17 cellular contexts compared by ENCODE assay signal in the genomic region with DNA sequence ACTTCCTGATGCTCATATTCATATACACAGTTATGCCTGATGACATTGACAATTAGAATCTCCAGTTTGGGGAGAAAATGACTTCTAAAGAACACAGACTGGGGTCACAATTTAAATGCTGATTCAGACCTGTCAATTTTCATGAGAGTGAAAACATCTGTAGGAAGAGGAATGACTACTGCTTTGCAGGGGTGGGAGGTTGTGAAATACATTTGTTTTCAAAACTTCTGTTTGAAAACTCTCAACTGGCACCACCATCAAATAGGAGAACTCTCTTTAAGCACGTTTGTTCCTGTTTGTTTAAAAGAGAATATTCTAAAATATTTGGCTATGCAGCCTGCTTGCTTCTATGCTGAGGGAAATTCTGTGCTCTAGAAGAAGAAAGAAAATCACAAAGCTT.
"Had no signal": no experiment of that assay in that cellular context is flagged by ENCODE, and none has a peak within 500 bp of the region (broad histone marks: within the 10 kb centered on the region; RNA-seq: fewer than 3 reads in every experiment).

No MANE protein-coding gene starts in this region.

- H3K27me3 ChIP-seq: neural progenitor cell, ovary, sigmoid colon, thyroid gland had no signal

- H3K36me3 Mint-ChIP-seq: activated naive CD8-positive, alpha-beta T cell; naive B cell; neural progenitor cell; stimulated activated naive B cell treated with anti-CD40 and anti-IgM and Interleukin-4, amounts not matched to agents 10 μg/mL and 1 μg/mL and 100 μg/mL, for 72 hours had no signal

- H3K27ac Mint-ChIP-seq: activated naive CD8-positive, alpha-beta T cell; naive B cell; neural progenitor cell; stimulated activated naive B cell treated with anti-CD40 and anti-IgM and Interleukin-4, amounts not matched to agents 10 μg/mL and 1 μg/mL and 100 μg/mL, for 72 hours had no signal

- H3K9me3 ChIP-seq: ovary, sigmoid colon, thyroid gland had no signal

- H3K36me3 ChIP-seq: neural progenitor cell, ovary, sigmoid colon, thyroid gland had no signal

- H3K4me2 ChIP-seq: neural progenitor cell had no signal

- DNase-seq: activated CD4-positive, alpha-beta T cell treated with anti-CD3 and anti-CD28 coated beads, Interleukin-2, amount 50 U/mL, for 1 hour; activated CD4-positive, CD25-positive, alpha-beta regulatory T cell; activated CD8-positive, alpha-beta memory T cell treated with anti-CD3 and anti-CD28 coated beads for 24 hours; activated gamma-delta T cell treated with Interleukin-2 at 50 U/mL for 16 hours; dorsolateral prefrontal cortex; erythroblast; left colon; midbrain; naive B cell; ovary; sigmoid colon; stimulated activated naive B cell treated with anti-CD40 and anti-IgM and Interleukin-4, amounts not matched to agents 10 μg/mL and 1 μg/mL and 100 μg/mL, for 72 hours; T-helper 2 cell; thyroid gland had no signal

- H3K27me3 Mint-ChIP-seq: activated naive CD8-positive, alpha-beta T cell; stimulated activated naive B cell treated with anti-CD40 and anti-IgM and Interleukin-4, amounts not matched to agents 10 μg/mL and 1 μg/mL and 100 μg/mL, for 72 hours had no signal

- H3K9ac ChIP-seq: neural progenitor cell had no signal

- H2AFZ ChIP-seq: neural progenitor cell had no signal

- H3K27ac ChIP-seq: dorsolateral prefrontal cortex, neural progenitor cell, ovary, sigmoid colon had no signal

- H3K4me3 Mint-ChIP-seq: activated naive CD8-positive, alpha-beta T cell; naive B cell; neural progenitor cell; stimulated activated naive B cell treated with anti-CD40 and anti-IgM and Interleukin-4, amounts not matched to agents 10 μg/mL and 1 μg/mL and 100 μg/mL, for 72 hours had no signal

- H3K4me1 ChIP-seq: neural progenitor cell, sigmoid colon had no signal

- ATAC-seq: left colon; stimulated activated naive B cell treated with anti-CD40 and anti-IgM and Interleukin-4, amounts not matched to agents 10 μg/mL and 1 μg/mL and 100 μg/mL, for 72 hours had no signal

- H3K4me1 Mint-ChIP-seq: naive B cell; neural progenitor cell; stimulated activated naive B cell treated with anti-CD40 and anti-IgM and Interleukin-4, amounts not matched to agents 10 μg/mL and 1 μg/mL and 100 μg/mL, for 72 hours had no signal

- H3K9me3 Mint-ChIP-seq: naive B cell; neural progenitor cell; stimulated activated naive B cell treated with anti-CD40 and anti-IgM and Interleukin-4, amounts not matched to agents 10 μg/mL and 1 μg/mL and 100 μg/mL, for 72 hours had no signal

- H3K4me3 ChIP-seq: dorsolateral prefrontal cortex, lung, neural progenitor cell, ovary, sigmoid colon, thyroid gland had no signal
